ENCODE assay signal across 17 cellular contexts in the genomic region with DNA sequence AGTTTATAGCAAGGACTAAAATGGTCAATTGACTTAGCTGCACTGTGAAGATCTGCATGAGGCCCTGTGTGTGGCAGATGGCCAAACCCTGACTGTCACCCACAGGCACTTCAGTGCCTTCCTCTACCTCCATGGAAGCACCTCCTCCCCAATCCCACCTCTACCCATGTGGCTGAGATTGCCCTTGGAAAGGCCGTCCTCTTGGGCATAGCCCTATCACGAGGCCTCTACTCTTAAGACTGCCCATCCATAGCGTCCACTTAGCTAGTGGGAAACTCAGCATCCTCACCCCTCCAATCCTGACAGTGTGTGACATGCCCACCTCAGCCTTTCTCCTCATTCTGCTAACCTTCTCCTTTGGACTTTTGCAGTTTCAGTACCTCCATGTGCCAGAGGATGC.
A peak's percentile ranks its signal among the peaks of the same experiment; 100 is the strongest.
DNase-seq lines count a peak whose midpoint lies in the region; ATAC-seq, FAIRE-seq and TF ChIP-seq lines count a peak whose summit lies in the region.
"Had no signal": no experiment of that assay in that cellular context is flagged by ENCODE, and none has a peak within 500 bp of the region (broad histone marks: within the 10 kb centered on the region; RNA-seq: fewer than 3 reads in every experiment).

No MANE protein-coding gene starts in this region.

- H3K4me1 ChIP-seq in neural progenitor cell (peaks cover 20% of the 10 kb centered on the region), stomach (no peaks in the 10 kb centered on the region)
- no peaks in the 10 kb centered on the region for H3K4me1 ChIP-seq in CD4-positive, alpha-beta memory T cell (ENCODE audit: insufficient read depth, low read length)
- H3K4me1 ChIP-seq: Caco-2 had no signal

- H2AFZ ChIP-seq in neural progenitor cell (replicated peaks): no peak overlapping the region

- intact Hi-C loops in CD4-positive, alpha-beta memory T cell (cut with micrococcal nuclease): no loop called here
- intact Hi-C loops in stomach (cut with DNase I; ENCODE audit: low total_unique reads): no loop called here

- H3K9me3 Mint-ChIP-seq in stimulated activated naive CD8-positive, alpha-beta T cell treated with anti-CD3 and anti-CD28 coated beads, Interleukin-15, amount 100 ng/mL, for 72 hours: no peaks in the 10 kb centered on the region
- H3K9me3 Mint-ChIP-seq in neural progenitor cell: peaks cover 15% of the 10 kb centered on the region
- peaks cover 0 to 7% (median 2%) of the 10 kb centered on the region in 8 donors for H3K9me3 Mint-ChIP-seq in CD4-positive, alpha-beta memory T cell
- H3K9me3 Mint-ChIP-seq: CD8-positive, alpha-beta T cell had no signal

- TF ChIP-seq EP300 in stomach (IDR thresholded peaks at IDR 0.05): no peak

- peaks cover 1% of the 10 kb centered on the region for H3K36me3 Mint-ChIP-seq in neural progenitor cell
- H3K36me3 Mint-ChIP-seq in CD4-positive, alpha-beta memory T cell: no peaks in the 10 kb centered on the region
- H3K36me3 Mint-ChIP-seq: CD8-positive, alpha-beta T cell had no signal

- no peak for TF ChIP-seq CTCF in neural progenitor cell (IDR thresholded peaks at IDR 0.05)
- TF ChIP-seq CTCF in stomach (IDR thresholded peaks at IDR 0.05): no peak

- POLR2A ChIA-PET in CD4-positive, alpha-beta memory T cell (lab: Charles Lee; ENCODE audit: partially characterized antibody): no interaction called here

- H3K4me3 ChIP-seq in neural progenitor cell (no peak overlapping the region), stomach (no peak overlapping the region)
- no peak overlapping the region for H3K4me3 ChIP-seq in CD4-positive, alpha-beta memory T cell (ENCODE audit: low read length in 2 of 2)

- H3K27ac Mint-ChIP-seq in stimulated activated naive CD8-positive, alpha-beta T cell treated with anti-CD3 and anti-CD28 coated beads, Interleukin-15, amount 100 ng/mL, for 72 hours: no peak overlapping the region
- H3K27ac Mint-ChIP-seq in neural progenitor cell: peak overlapping the region; percentile 13
- H3K27ac Mint-ChIP-seq in CD4-positive, alpha-beta memory T cell: no peak overlapping the region
- H3K27ac Mint-ChIP-seq: CD8-positive, alpha-beta T cell had no signal

- no peak overlapping the region for H3K9ac ChIP-seq in neural progenitor cell

- CTCF ChIA-PET in CD4-positive, alpha-beta memory T cell (lab: Charles Lee; ENCODE audit: partially characterized antibody): no interaction called here

- WGBS in stomach, 5 donors: 85 to 92% (median 89%) methylated on average over 3 of the region's 3 CpGs

- H4K20me1 ChIP-seq in neural progenitor cell (ENCODE audit: low read depth): no peaks in the 10 kb centered on the region

- H3K79me2 ChIP-seq in neural progenitor cell (ENCODE audit: low read depth): no peaks in the 10 kb centered on the region

- H3K36me3 ChIP-seq in neural progenitor cell: no peaks in the 10 kb centered on the region
- no peaks in the 10 kb centered on the region for H3K36me3 ChIP-seq in CD4-positive, alpha-beta memory T cell (ENCODE audit: insufficient read depth, low read length)
- no peaks in the 10 kb centered on the region for H3K36me3 ChIP-seq in stomach

- no peak for DNase-seq in stimulated activated naive CD8-positive, alpha-beta T cell treated with anti-CD3 and anti-CD28 coated beads, Interleukin-15, amount 100 ng/mL, for 72 hours
- DNase-seq in stimulated activated naive CD8-positive, alpha-beta T cell treated with anti-CD3 and anti-CD28 coated beads, Interleukin-15, Interleukin-2, amounts not matched to agents 100 U/mL and 50 U/mL, for 24 hours: no peak
- peak; percentile 19 for DNase-seq in islet precursor cell
- DNase-seq in neural progenitor cell (ENCODE audit: low spot score): no peak
- DNase-seq in RCC 7860 (ENCODE audit: low spot score): no peak
- no peak for DNase-seq in CD4-positive, alpha-beta memory T cell
- no peak for DNase-seq in stomach
- DNase-seq: C1 segment of cervical spinal cord, Caco-2, DMS153, DND-41, GOT3, HCEC 1CT had no signal

- H3K27me3 Mint-ChIP-seq in stimulated activated naive CD8-positive, alpha-beta T cell treated with anti-CD3 and anti-CD28 coated beads, Interleukin-15, amount 100 ng/mL, for 72 hours: no peaks in the 10 kb centered on the region
- H3K27me3 Mint-ChIP-seq in neural progenitor cell (ENCODE audit: insufficient read depth, low read depth): peaks cover 10% of the 10 kb centered on the region
- H3K27me3 Mint-ChIP-seq in CD4-positive, alpha-beta memory T cell: no peaks in the 10 kb centered on the region

- no peaks in the 10 kb centered on the region for H3F3A ChIP-seq in neural progenitor cell (ENCODE audit: low read depth)

- no peaks in the 10 kb centered on the region for H3K4me1 Mint-ChIP-seq in stimulated activated naive CD8-positive, alpha-beta T cell treated with anti-CD3 and anti-CD28 coated beads, Interleukin-15, amount 100 ng/mL, for 72 hours
- H3K4me1 Mint-ChIP-seq in neural progenitor cell: peaks cover 18% of the 10 kb centered on the region
- H3K4me1 Mint-ChIP-seq in CD4-positive, alpha-beta memory T cell: no peaks in the 10 kb centered on the region

- H3K27me3 ChIP-seq in neural progenitor cell (no peaks in the 10 kb centered on the region), stomach (no peaks in the 10 kb centered on the region)
- H3K27me3 ChIP-seq in CD4-positive, alpha-beta memory T cell (ENCODE audit: insufficient read depth, low read length): no peaks in the 10 kb centered on the region

- H3K9me3 ChIP-seq in neural progenitor cell (ENCODE audit: low read depth) (no peaks in the 10 kb centered on the region), stomach (no peaks in the 10 kb centered on the region)
- no peaks in the 10 kb centered on the region for H3K9me3 ChIP-seq in CD4-positive, alpha-beta memory T cell (ENCODE audit: control insufficient read depth in 1 of 2, low read length in 2 of 2)
- H3K9me3 ChIP-seq: Caco-2 had no signal

- H3K4me3 Mint-ChIP-seq in stimulated activated naive CD8-positive, alpha-beta T cell treated with anti-CD3 and anti-CD28 coated beads, Interleukin-15, amount 100 ng/mL, for 72 hours: no peak overlapping the region
- H3K4me3 Mint-ChIP-seq in neural progenitor cell: no peak overlapping the region
- H3K4me3 Mint-ChIP-seq in CD4-positive, alpha-beta memory T cell: no peak overlapping the region
- H3K4me3 Mint-ChIP-seq: CD8-positive, alpha-beta T cell had no signal

- no peak for TF ChIP-seq POLR2A in stomach (IDR thresholded peaks at IDR 0.05)

- ATAC-seq in stimulated activated naive CD8-positive, alpha-beta T cell treated with anti-CD3 and anti-CD28 coated beads, Interleukin-15, amount 100 ng/mL, for 72 hours: peak; percentile 14
- ATAC-seq in stimulated activated naive CD8-positive, alpha-beta T cell treated with anti-CD3 and anti-CD28 coated beads, Interleukin-15, Interleukin-2, amounts not matched to agents 100 U/mL and 50 U/mL, for 24 hours: no peak
- ATAC-seq: CD8-positive, alpha-beta T cell had no signal

- no peak overlapping the region for H3K27ac ChIP-seq in neural progenitor cell
- no peak overlapping the region for H3K27ac ChIP-seq in CD4-positive, alpha-beta memory T cell (ENCODE audit: low read depth, low read length)
- H3K27ac ChIP-seq in stomach: no peak overlapping the region

- FAIRE-seq in RCC 7860 (lab: Jason Lieb, UNC): no peak
- FAIRE-seq: G401.6, GM12892, H54 had no signal

- H3K4me2 ChIP-seq in neural progenitor cell: no peak overlapping the region
